Comparison of ENCODE assay signal across 8 cellular contexts in the genomic region with DNA sequence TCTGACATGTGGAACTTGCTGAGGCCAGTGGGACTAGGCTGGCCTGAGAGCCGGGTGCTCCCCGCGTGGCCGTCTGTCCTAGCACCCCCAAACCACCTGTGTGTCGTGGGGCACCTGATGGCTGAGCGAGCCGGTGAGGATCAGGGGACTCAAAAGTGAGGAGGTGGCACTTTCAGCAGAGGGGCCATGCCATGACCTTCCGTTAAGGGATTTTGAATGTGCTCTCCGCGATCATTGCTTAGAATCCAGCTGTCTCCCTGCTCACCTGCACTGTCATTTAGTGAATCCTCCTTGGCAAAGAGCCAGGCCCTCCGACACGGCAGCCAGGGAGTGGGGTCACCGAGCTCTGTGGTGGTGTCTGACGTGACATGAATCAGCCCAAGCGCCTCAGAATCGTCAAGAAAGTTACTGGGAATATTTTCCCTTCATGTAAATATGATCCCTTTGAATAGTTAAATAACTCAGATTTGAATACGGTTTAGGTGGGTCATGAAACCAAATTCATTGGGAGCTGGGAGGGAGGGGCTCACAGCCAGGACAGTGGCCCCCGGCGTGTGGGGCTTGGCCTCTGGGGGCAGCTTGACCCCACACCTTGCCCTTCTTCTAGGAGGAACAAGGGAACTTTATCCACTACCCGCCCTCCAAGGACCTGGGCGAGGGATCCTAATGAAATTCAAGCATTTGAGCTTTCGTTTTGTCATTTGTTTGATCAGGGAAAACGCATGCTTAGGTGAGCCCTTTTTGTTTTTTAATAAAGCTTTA. TPM values are rescaled to one million over a fixed set of nuclear protein-coding genes. Genes with fewer than 3 reads are reported as not detected.
DNase-seq lines count a peak whose midpoint lies in the region; ATAC-seq, FAIRE-seq and TF ChIP-seq lines count a peak whose summit lies in the region.

No MANE protein-coding gene starts in this region.

- H3K4me3 ChIP-seq in endothelial cell of umbilical vein (replicated peaks in 1 of 3; ENCODE audit: insufficient read depth in 1 of 3, low read depth in 1 of 3, low read length in 3 of 3) = no peak overlapping the region

- no peaks in the 10 kb centered on the region for H3K9me3 ChIP-seq in endothelial cell of umbilical vein (replicated peaks; ENCODE audit: control insufficient read depth, insufficient read depth, low read length)

- H3K79me2 ChIP-seq in endothelial cell of umbilical vein (ENCODE audit: control insufficient read depth, insufficient read depth, low read length) = peaks cover 32% of the 10 kb centered on the region

- no peaks in the 10 kb centered on the region for H3K9me1 ChIP-seq in endothelial cell of umbilical vein (replicated peaks; ENCODE audit: control insufficient read depth, extremely low read depth, insufficient read depth, low read length)

- DNase-seq in T-helper 2 cell (peak in 3 of 5 experiments; percentile 49 to 58 (median 53)), endothelial cell of umbilical vein (ENCODE audit: low read depth, low spot score) (no peak), HEK293T (ENCODE audit: extremely low spot score) (no peak), head of caudate nucleus (no peak), foreskin keratinocyte (no peak)
- peak; percentile 56 for DNase-seq in stimulated activated CD4-positive, alpha-beta T cell treated with anti-CD3 and anti-CD28 coated beads, Interleukin-4, amount 100 ng/mL, for 1 hour

- peak overlapping the region; percentile 56 for H3K27ac ChIP-seq in endothelial cell of umbilical vein (ENCODE audit: insufficient read depth, low read depth, low read length)
- no peak overlapping the region for H3K27ac ChIP-seq in foreskin keratinocyte

- CTCF ChIA-PET in endothelial cell of umbilical vein (lab: Charles Lee) = interaction anchor here (1.1 to 1.2 kb wide), 3 partner anchors 9 to 11 kb away, joined by 3 to 6 read pairs (median 3); a partner anchor contains a TSS
- CTCF ChIA-PET in HEK293T (lab: Yijun Ruan, JAX) = no interaction called here

- dilution Hi-C loops in endothelial cell of umbilical vein (cut with MboI; ENCODE audit: extremely low pct_ligation_motif_present, low sequenced_read_pairs) = no loop called here

- H3K9ac ChIP-seq in endothelial cell of umbilical vein (replicated peaks; ENCODE audit: extremely low read depth, insufficient read depth, low read length) = no peak overlapping the region

- peak overlapping the region; percentile 11 for H2AFZ ChIP-seq in endothelial cell of umbilical vein (ENCODE audit: low read depth, low read length)

- intact Hi-C loops in endothelial cell of umbilical vein (cut with micrococcal nuclease) = no loop called here
- intact Hi-C loops in head of caudate nucleus (cut with DNase I) = no loop called here

- POLR2A ChIA-PET in endothelial cell of umbilical vein (lab: Charles Lee) = no interaction called here
- POLR2A ChIA-PET in HEK293T (lab: Yijun Ruan, JAX) = no interaction called here

- peak; percentile 30 for ATAC-seq in GM19463 (IDR thresholded peaks at IDR 0.05; ENCODE audit: unreplicated experiment)
- ATAC-seq in HG03460 (IDR thresholded peaks at IDR 0.05; ENCODE audit: unreplicated experiment) = no peak
- no peak for ATAC-seq in foreskin keratinocyte

- H4K20me1 ChIP-seq in endothelial cell of umbilical vein (replicated peaks; ENCODE audit: control insufficient read depth, extremely low read depth, insufficient read depth, low read length) = no peaks in the 10 kb centered on the region

- H3K27me3 ChIP-seq in endothelial cell of umbilical vein (ENCODE audit: control insufficient read depth in 2 of 2, insufficient read depth in 2 of 2, low read length in 2 of 2) (no peaks in the 10 kb centered on the region), foreskin keratinocyte (no peaks in the 10 kb centered on the region)

- no peak for TF ChIP-seq POLR2A in endothelial cell of umbilical vein (IDR thresholded peaks at IDR 0.05; ENCODE audit: low read depth, low read length)

- peak overlapping the region; percentile 23 for H3K4me2 ChIP-seq in endothelial cell of umbilical vein (ENCODE audit: insufficient read depth, low read length)

- TF ChIP-seq CTCF in endothelial cell of umbilical vein (IDR thresholded peaks at IDR 0.05; ENCODE audit: extremely low read depth in 1 of 2, insufficient read depth in 1 of 2, low read depth in 1 of 2, low read length in 2 of 2) = no peak
- no peak for TF ChIP-seq CTCF in foreskin keratinocyte (conservative IDR thresholded peaks at IDR 0.05)

- FAIRE-seq in endothelial cell of umbilical vein (lab: Jason Lieb, UNC) = no peak

- H3K36me3 ChIP-seq in endothelial cell of umbilical vein (ENCODE audit: control insufficient read depth in 2 of 2, extremely low read depth in 1 of 2, insufficient read depth in 2 of 2, low read length in 2 of 2) = peaks cover 0 to under 1% of the 10 kb centered on the region in 2 experiments

- H3K4me1 ChIP-seq in endothelial cell of umbilical vein (ENCODE audit: control insufficient read depth, extremely low read depth, insufficient read depth, low read length) (peaks cover 36% of the 10 kb centered on the region), foreskin keratinocyte (peaks cover 17% of the 10 kb centered on the region)

- no TSS peak for BruUV-seq in endothelial cell of umbilical vein (replicated peaks; lab: Mats Ljungman, UMichigan)

TF ChIP-seq in endothelial cell of umbilical vein, 7 proteins besides CTCF, POLR2A, EP300 and RAD21:
- TF ChIP-seq JUN (IDR thresholded peaks at IDR 0.05; ENCODE audit: borderline replicate concordance, insufficient read depth, insufficient read length, low read depth) = no peak
- TF ChIP-seq, protein P1, sequence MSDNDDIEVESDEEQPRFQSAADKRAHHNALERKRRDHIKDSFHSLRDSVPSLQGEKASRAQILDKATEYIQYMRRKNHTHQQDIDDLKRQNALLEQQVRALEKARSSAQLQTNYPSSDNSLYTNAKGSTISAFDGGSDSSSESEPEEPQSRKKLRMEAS (IDR thresholded peaks at IDR 0.05; ENCODE audit: insufficient read depth, insufficient read length) = no peak
- no peak for TF ChIP-seq MYC (IDR thresholded peaks at IDR 0.05; ENCODE audit: low read depth, low read length)
- no peak for TF ChIP-seq POLR2AphosphoS5 (IDR thresholded peaks at IDR 0.05; ENCODE audit: insufficient read depth, low read depth, low read length)
- TF ChIP-seq FOS (IDR thresholded peaks at IDR 0.05; ENCODE audit: borderline replicate concordance, insufficient read depth, low read length) = no peak
- TF ChIP-seq EZH2 (IDR thresholded peaks at IDR 0.05; ENCODE audit: borderline replicate concordance, low read depth, low read length, severe bottlenecking) = no peak
- TF ChIP-seq GATA2 (IDR thresholded peaks at IDR 0.05; ENCODE audit: insufficient read depth, insufficient read length, low read depth, low read length) = no peak
TF ChIP-seq in endothelial cell of umbilical vein: peak in this region for 0.

TF ChIP-seq in HEK293T, 16 proteins besides CTCF, POLR2A, EP300 and RAD21:
- TF ChIP-seq HDGF (IDR thresholded peaks at IDR 0.05; ENCODE audit: borderline replicate concordance) (no peak), LEF1 (IDR thresholded peaks at IDR 0.05; ENCODE audit: borderline replicate concordance) (no peak)
- TF ChIP-seq, protein P2, sequence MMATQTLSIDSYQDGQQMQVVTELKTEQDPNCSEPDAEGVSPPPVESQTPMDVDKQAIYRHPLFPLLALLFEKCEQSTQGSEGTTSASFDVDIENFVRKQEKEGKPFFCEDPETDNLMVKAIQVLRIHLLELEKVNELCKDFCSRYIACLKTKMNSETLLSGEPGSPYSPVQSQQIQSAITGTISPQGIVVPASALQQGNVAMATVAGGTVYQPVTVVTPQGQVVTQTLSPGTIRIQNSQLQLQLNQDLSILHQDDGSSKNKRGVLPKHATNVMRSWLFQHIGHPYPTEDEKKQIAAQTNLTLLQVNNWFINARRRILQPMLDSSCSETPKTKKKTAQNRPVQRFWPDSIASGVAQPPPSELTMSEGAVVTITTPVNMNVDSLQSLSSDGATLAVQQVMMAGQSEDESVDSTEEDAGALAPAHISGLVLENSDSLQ (IDR thresholded peaks at IDR 0.05) = no peak

RNA-seq across cellular contexts. Expression of a gene that starts 9.5 kb away (rescaled TPM):
- 26.8 and 30.0 TPM in 2 replicates for total RNA-seq in endothelial cell of umbilical vein
- polyA plus RNA-seq in endothelial cell of umbilical vein = 11.1 and 13.6 TPM in 2 replicates
- 10.6 and 12.8 TPM in 2 replicates for polyA plus RNA-seq in endothelial cell of umbilical vein (2011; cell fraction: cytosol; rRNA removed)
- polyA plus RNA-seq in endothelial cell of umbilical vein (2011; cell fraction: nucleus; rRNA removed) = 20.2 and 22.3 TPM in 2 replicates
- polyA plus RNA-seq in endothelial cell of umbilical vein (2012) = 14.0 and 17.1 TPM in 2 replicates
- 11.6 and 15.7 TPM in 2 replicates for polyA minus RNA-seq in endothelial cell of umbilical vein
- polyA minus RNA-seq in endothelial cell of umbilical vein (2011; cell fraction: cytosol; rRNA and poly(A)+ RNA removed) = 0.61 TPM
- 15.2 and 41.1 TPM in 2 replicates for polyA minus RNA-seq in endothelial cell of umbilical vein (2011; cell fraction: nucleus; rRNA and poly(A)+ RNA removed)
- 4.4 and 7.3 TPM in 2 replicates for total RNA-seq in foreskin keratinocyte
- 4.3 and 6.8 TPM in 2 replicates for polyA plus RNA-seq in foreskin keratinocyte

Comparison
In these comparisons a context has a peak if more than half of its experiments do, and no peak if none do; other contexts are left out.
1. DNase-seq: peak in T-helper 2 cell (3 of 5) and stimulated activated CD4-positive, alpha-beta T cell treated with anti-CD3 and anti-CD28 coated beads, Interleukin-4, amount 100 ng/mL, for 1 hour (single experiment); none in endothelial cell of umbilical vein (single experiment), HEK293T (single experiment), head of caudate nucleus (0 of 42) and foreskin keratinocyte (0 of 2).